Comparison of ENCODE assay signal across 12 cellular contexts in the genomic region with DNA sequence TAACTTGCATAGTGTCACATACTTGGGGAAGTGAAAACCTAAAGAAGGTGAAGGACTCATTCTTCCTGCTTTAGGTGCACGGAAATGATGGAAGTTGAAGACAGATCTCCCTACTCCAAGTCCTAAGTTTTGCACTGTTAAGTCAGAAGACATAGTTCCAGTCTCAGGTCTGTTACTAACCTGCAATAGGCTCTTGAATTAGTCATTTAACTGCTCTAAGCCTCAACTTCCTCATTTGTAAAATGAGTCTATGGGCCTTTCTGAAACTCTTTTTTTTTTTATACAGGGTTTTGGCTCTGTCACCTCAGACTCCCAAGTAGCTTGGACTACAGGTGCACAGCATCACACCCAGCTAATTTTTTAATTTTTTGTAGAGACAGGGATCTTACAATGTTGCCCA. TPM values are rescaled to one million over a fixed set of nuclear protein-coding genes. Genes with fewer than 3 reads are reported as not detected.
DNase-seq lines count a peak whose midpoint lies in the region; ATAC-seq, FAIRE-seq and TF ChIP-seq lines count a peak whose summit lies in the region.
"Had no signal": no experiment of that assay in that cellular context is flagged by ENCODE, and none has a peak within 500 bp of the region (broad histone marks: within the 10 kb centered on the region; RNA-seq: fewer than 3 reads in every experiment).

No MANE protein-coding gene starts in this region.

- H3K27me3 Mint-ChIP-seq in CD4-positive, alpha-beta memory T cell: no peaks in the 10 kb centered on the region

- no TSS peak for BruUV-seq in OCI-LY7 (replicated peaks; lab: Mats Ljungman, UMichigan)

- H3K9me2 ChIP-seq in OCI-LY7 (ENCODE audit: insufficient read depth, low read length): no peaks in the 10 kb centered on the region

- H4K20me1 ChIP-seq in OCI-LY7 (ENCODE audit: insufficient read depth, low read length): no peaks in the 10 kb centered on the region; the same call in 1 of the 2 replicates

- no peaks in the 10 kb centered on the region for H3K27me3 ChIP-seq in CD4-positive, alpha-beta memory T cell (ENCODE audit: insufficient read depth, low read length)
- H3K27me3 ChIP-seq: testis had no signal

- TF ChIP-seq POLR2A in GM12891 (IDR thresholded peaks at IDR 0.05; ENCODE audit: low read depth, low read length): no peak; the same call in 1 of the 2 replicates

- no peaks in the 10 kb centered on the region for H3K79me2 ChIP-seq in OCI-LY7 (ENCODE audit: insufficient read depth, low read depth, low read length)

- H3K9me3 Mint-ChIP-seq in CD4-positive, alpha-beta memory T cell: peaks cover 0 to 4% (median 0%) of the 10 kb centered on the region in 8 donors
- H3K9me3 Mint-ChIP-seq: CD8-positive, alpha-beta memory T cell had no signal

- no peak overlapping the region for H3K27ac Mint-ChIP-seq in CD4-positive, alpha-beta memory T cell
- H3K27ac Mint-ChIP-seq: CD8-positive, alpha-beta memory T cell had no signal

- FAIRE-seq in GM12891 (lab: Jason Lieb, UNC) (no peak), HTR-8/SVneo (lab: Jason Lieb, UNC) (no peak)

- H3K4me2 ChIP-seq in OCI-LY7 (ENCODE audit: low read length): peak overlapping the region; percentile 70

- no peak overlapping the region for H3K4me3 Mint-ChIP-seq in CD4-positive, alpha-beta memory T cell
- H3K4me3 Mint-ChIP-seq: CD8-positive, alpha-beta memory T cell had no signal

- ATAC-seq in GM21390 (IDR thresholded peaks at IDR 0.05; ENCODE audit: unreplicated experiment): peak; percentile 62
- peak; percentile 72 for ATAC-seq in HG03135 (IDR thresholded peaks at IDR 0.05; ENCODE audit: unreplicated experiment)

- no peak for TF ChIP-seq CTCF in OCI-LY7 (conservative IDR thresholded peaks at IDR 0.05; ENCODE audit: low read length)

- peaks cover 90% of the 10 kb centered on the region for H3K4me1 ChIP-seq in OCI-LY7 (ENCODE audit: insufficient read depth, low read length, poor library complexity, severe bottlenecking)
- H3K4me1 ChIP-seq in CD4-positive, alpha-beta memory T cell (ENCODE audit: insufficient read depth, low read length): peaks cover 10% of the 10 kb centered on the region
- H3K4me1 ChIP-seq: testis had no signal

- CTCF ChIA-PET in OCI-LY7 (lab: Charles Lee; ENCODE audit: unreplicated experiment): interaction anchor here (0.8 to 1.7 kb wide), 2 partner anchors 11 to 20 kb away, joined by 3 to 4 read pairs; no protein-coding TSS in a partner anchor
- CTCF ChIA-PET in CD4-positive, alpha-beta memory T cell (lab: Charles Lee; ENCODE audit: partially characterized antibody): no interaction called here

- H3K36me3 Mint-ChIP-seq in CD4-positive, alpha-beta memory T cell: no peaks in the 10 kb centered on the region
- H3K36me3 Mint-ChIP-seq: CD8-positive, alpha-beta memory T cell had no signal

- no peak for DNase-seq in GM12891 (ENCODE audit: insufficient read length, low spot score)
- peak; percentile 88 for DNase-seq in OCI-LY7 (ENCODE audit: low spot score)
- DNase-seq in stimulated activated CD4-positive, alpha-beta T cell treated with anti-CD3 and anti-CD28 coated beads, Interleukin-15, amount 100 ng/mL, for 24 hours: no peak
- DNase-seq in occipital lobe (lab: John Stamatoyannopoulos, UW): no peak
- DNase-seq in CD4-positive, alpha-beta memory T cell: no peak
- no peak for DNase-seq in HTR-8/SVneo (ENCODE audit: insufficient read length, low spot score)
- DNase-seq: CD8-positive, alpha-beta memory T cell; NCI-H345; testis had no signal

- no peaks in the 10 kb centered on the region; the same call in 1 of the 2 replicates for H3K36me3 ChIP-seq in OCI-LY7 (ENCODE audit: insufficient read depth, low read length)
- H3K36me3 ChIP-seq in CD4-positive, alpha-beta memory T cell (ENCODE audit: insufficient read depth, low read length): no peaks in the 10 kb centered on the region

- POLR2A ChIA-PET in OCI-LY7 (lab: Charles Lee): interaction anchor here (0.6 to 17.9 kb wide), 7 partner anchors 8 to 1103 kb away, joined by 3 to 577 read pairs (median 12); a partner anchor contains a TSS
- POLR2A ChIA-PET in CD4-positive, alpha-beta memory T cell (lab: Charles Lee; ENCODE audit: partially characterized antibody): no interaction called here

- peaks cover 7 to 15% (median 12%) of the 10 kb centered on the region in 4 donors for H3K4me1 Mint-ChIP-seq in CD4-positive, alpha-beta memory T cell

- H3K9me3 ChIP-seq in OCI-LY7 (ENCODE audit: low read length): peaks cover under 1% of the 10 kb centered on the region
- no peaks in the 10 kb centered on the region for H3K9me3 ChIP-seq in CD4-positive, alpha-beta memory T cell (ENCODE audit: control insufficient read depth in 1 of 2, low read length in 2 of 2)
- H3K9me3 ChIP-seq: testis had no signal

- H3K4me3 ChIP-seq in OCI-LY7 (ENCODE audit: low read depth, low read length, poor library complexity, severe bottlenecking): peak overlapping the region; percentile 20
- H3K4me3 ChIP-seq in CD4-positive, alpha-beta memory T cell (ENCODE audit: low read length in 2 of 2): no peak overlapping the region
- H3K4me3 ChIP-seq: lung, testis had no signal

- intact Hi-C loops in OCI-LY7 (cut with micrococcal nuclease; ENCODE audit: unreplicated experiment): no loop called here
- intact Hi-C loops in CD4-positive, alpha-beta memory T cell (cut with micrococcal nuclease): no loop called here

- peak overlapping the region; percentile 48; the same call in 1 of the 2 replicates for H2AFZ ChIP-seq in OCI-LY7 (ENCODE audit: low read length)

- peak overlapping the region; percentile 83 for H3K27ac ChIP-seq in OCI-LY7 (ENCODE audit: low read depth, low read length, poor library complexity, severe bottlenecking)
- H3K27ac ChIP-seq in CD4-positive, alpha-beta memory T cell (ENCODE audit: low read depth, low read length): no peak overlapping the region
- H3K27ac ChIP-seq: testis had no signal

TF ChIP-seq in GM12891, 5 proteins besides CTCF, POLR2A, EP300 and RAD21:
- TF ChIP-seq SPI1 (IDR thresholded peaks at IDR 0.05; ENCODE audit: low read depth, low read length): peak; percentile 80
- TF ChIP-seq POLR2AphosphoS5 (IDR thresholded peaks at IDR 0.05; ENCODE audit: low read depth, low read length): no peak
- no peak for TF ChIP-seq POU2F2 (IDR thresholded peaks at IDR 0.05; ENCODE audit: low read depth, low read length)
- TF ChIP-seq PAX5 (IDR thresholded peaks at IDR 0.05; ENCODE audit: insufficient read depth, low read length, severe bottlenecking): no peak
- no peak for TF ChIP-seq TAF1 (IDR thresholded peaks at IDR 0.05; ENCODE audit: low read depth, low read length)

RNA-seq across cellular contexts. Expression of a gene that starts 30.8 kb away (rescaled TPM):
- 136 TPM for polyA plus RNA-seq in GM12891 (2012; ENCODE audit: low read depth, missing spikeins)
- 56.4 and 86.1 TPM in 2 replicates for total RNA-seq in OCI-LY7 (2014; rRNA removed; shearing (Covaris generic))
- total RNA-seq in OCI-LY7 (2022): 285 and 315 TPM in 2 replicates
- total RNA-seq in occipital lobe: not detected
- under 1 TPM; 0.47 to 0.64 TPM for total RNA-seq in CD4-positive, alpha-beta memory T cell
- polyA plus RNA-seq in CD4-positive, alpha-beta memory T cell: 1 to 10 TPM in 1 of 2 donors, under 1 TPM in 1; 0.37 to 2.0 TPM
- polyA plus RNA-seq: CD8-positive, alpha-beta memory T cell had no signal

Comparison
In these comparisons a context has a peak if more than half of its experiments do, and no peak if none do; other contexts are left out.
1. RNA of a gene that starts 30.8 kb away (total RNA-seq): 56.4 to 315 TPM in OCI-LY7; 0.47 to 0.64 TPM in CD4-positive, alpha-beta memory T cell and not detected in occipital lobe (single experiment); every median in the first group is over 10 times any median in the second.